Comparison of ENCODE assay signal across 1 cellular context in genomic region chr1:18948913-18949688, GRCh38.
TF ChIP-seq lines count a peak whose summit lies in the region.

No MANE protein-coding gene starts in this region.

TF ChIP-seq in HepG2, 621 proteins besides CTCF, POLR2A, EP300 and RAD21 (continued from another document and continues in another):
- TF ChIP-seq CERS6 (CRISPR knock-in tag; IDR thresholded peaks at IDR 0.05) (0 out of 2 replicates have a peak, but pooled peaks have one; percentile 25), NR2F1 (CRISPR knock-in tag; IDR thresholded peaks at IDR 0.05) (no peak; a peak in 1 of 4 replicates), ZSCAN5A (CRISPR knock-in tag; IDR thresholded peaks at IDR 0.05; ENCODE audit: borderline replicate concordance) (no peak), SRF (IDR thresholded peaks at IDR 0.05; ENCODE audit: low read depth, low read length) (no peak), ZNF558 (CRISPR knock-in tag; IDR thresholded peaks at IDR 0.05; ENCODE audit: borderline replicate concordance) (peak; percentile 54; the same call in 1 of the 2 replicates), ZNF282 (IDR thresholded peaks at IDR 0.05; ENCODE audit: partially characterized antibody) (no peak), ZNF33B (CRISPR knock-in tag; IDR thresholded peaks at IDR 0.05) (no peak), KMT2A (CRISPR knock-in tag; IDR thresholded peaks at IDR 0.05) (peak; percentile 75; the same call in 1 of the 2 replicates), HOXA5 (CRISPR knock-in tag; IDR thresholded peaks at IDR 0.05) (peak; percentile 93), ZNF30 (CRISPR knock-in tag; IDR thresholded peaks at IDR 0.05) (no peak), ZNF775 (CRISPR knock-in tag; IDR thresholded peaks at IDR 0.05; ENCODE audit: borderline replicate concordance) (no peak), TGIF2 (CRISPR knock-in tag; IDR thresholded peaks at IDR 0.05) (peak; percentile 79; the same call in 1 of the 2 replicates), KIAA2018 (CRISPR knock-in tag; IDR thresholded peaks at IDR 0.05; ENCODE audit: borderline replicate concordance) (no peak), NFYB (CRISPR knock-in tag; IDR thresholded peaks at IDR 0.05) (no peak; the same call in 1 of the 2 replicates), ARID3A (IDR thresholded peaks at IDR 0.05; ENCODE audit: low read depth, low read length) (no peak), ZNF451 (CRISPR knock-in tag; IDR thresholded peaks at IDR 0.05) (no peak), NFE2 (CRISPR knock-in tag; IDR thresholded peaks at IDR 0.05) (no peak), NONO (IDR thresholded peaks at IDR 0.05) (no peak), NONO (CRISPR knock-in tag; conservative IDR thresholded peaks at IDR 0.05) (no peak; the same call in 1 of the 2 replicates), NFAT5 (CRISPR knock-in tag; IDR thresholded peaks at IDR 0.05) (peak; percentile 81; the same call in 1 of the 2 replicates), SKI (IDR thresholded peaks at IDR 0.05; ENCODE audit: partially characterized antibody) (peak; percentile 88), MED13 (CRISPR knock-in tag; IDR thresholded peaks at IDR 0.05) (peak; percentile 72), ZNF792 (CRISPR knock-in tag; IDR thresholded peaks at IDR 0.05) (peak; percentile 69; the same call in 1 of the 2 replicates), DPF2 (CRISPR knock-in tag; IDR thresholded peaks at IDR 0.05; ENCODE audit: borderline replicate concordance, low read depth) (peak; percentile 85), ZNF704 (CRISPR knock-in tag; IDR thresholded peaks at IDR 0.05; ENCODE audit: borderline replicate concordance) (peak; percentile 90; the same call in 1 of the 2 replicates), TOPORS (CRISPR knock-in tag; IDR thresholded peaks at IDR 0.05) (0 out of 2 replicates have a peak, but pooled peaks have one; percentile 48), ZNF362 (CRISPR knock-in tag; IDR thresholded peaks at IDR 0.05; ENCODE audit: borderline replicate concordance) (no peak), ZNF230 (CRISPR knock-in tag; IDR thresholded peaks at IDR 0.05) (peak; percentile 87; the same call in 1 of the 2 replicates), MTA3 (CRISPR knock-in tag; IDR thresholded peaks at IDR 0.05) (no peak), STAT5B (CRISPR knock-in tag; IDR thresholded peaks at IDR 0.05) (no peak), TERF1 (CRISPR knock-in tag; IDR thresholded peaks at IDR 0.05) (no peak), SAP130 (CRISPR knock-in tag; IDR thresholded peaks at IDR 0.05; ENCODE audit: low read depth) (peak; percentile 85), NRL (CRISPR knock-in tag; IDR thresholded peaks at IDR 0.05; ENCODE audit: borderline replicate concordance) (peak; percentile 74), FOXK1 (CRISPR knock-in tag; IDR thresholded peaks at IDR 0.05; ENCODE audit: borderline replicate concordance, low read depth) (peak; percentile 59; the same call in 1 of the 2 replicates), MED1 (CRISPR knock-in tag; IDR thresholded peaks at IDR 0.05) (peak; percentile 90), ZBTB1 (CRISPR knock-in tag; IDR thresholded peaks at IDR 0.05; ENCODE audit: borderline replicate concordance) (no peak), PBX3 (CRISPR knock-in tag; IDR thresholded peaks at IDR 0.05; ENCODE audit: borderline replicate concordance) (no peak)
